Comparison of ENCODE assay signal across 22 cellular contexts in the genomic region with DNA sequence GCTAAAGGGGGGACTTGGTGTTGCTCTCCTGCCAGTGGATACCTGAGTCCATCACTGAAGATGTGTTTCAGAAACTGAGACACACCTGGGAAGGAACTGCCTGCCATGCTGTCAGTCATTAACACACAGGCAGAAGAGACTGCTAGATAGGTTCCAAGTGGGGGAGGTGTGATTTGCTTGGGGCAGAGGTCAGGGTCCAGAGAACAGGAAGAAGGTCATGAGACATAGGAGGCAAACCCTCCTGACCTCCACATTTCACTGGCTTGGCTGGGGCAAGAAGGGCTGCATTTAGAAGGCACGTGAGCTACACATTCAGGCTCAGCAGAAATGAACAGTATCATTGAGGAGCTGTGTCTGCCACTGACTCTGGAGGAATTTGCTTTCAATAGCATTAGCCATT.
DNase-seq lines count a peak whose midpoint lies in the region; ATAC-seq, FAIRE-seq and TF ChIP-seq lines count a peak whose summit lies in the region.
"Had no signal": no experiment of that assay in that cellular context is flagged by ENCODE, and none has a peak within 500 bp of the region (broad histone marks: within the 10 kb centered on the region; RNA-seq: fewer than 3 reads in every experiment).

No MANE protein-coding gene starts in this region.

- no peaks in the 10 kb centered on the region for H3K4me1 Mint-ChIP-seq in astrocyte (ENCODE audit: low read depth, unreplicated experiment)
- H3K4me1 Mint-ChIP-seq in activated T-helper 1 cell treated with anti-CD3 and anti-CD28 coated beads, Interleukin-12 subunit alpha, Interleukin-12 subunit beta, Interleukin-2, Interleukin-4 antibody, amounts not matched to agents 30 ng/mL and 10 ng/mL and 1 ng/mL, durations not matched to agents 14 hours and 24 hours and 36 hours (ENCODE audit: low read depth): no peaks in the 10 kb centered on the region
- H3K4me1 Mint-ChIP-seq in activated T-helper 17 cell treated with anti-CD3 and anti-CD28 coated beads, Interleukin-2, amount 50 U/mL, for 72 hours: no peaks in the 10 kb centered on the region
- H3K4me1 Mint-ChIP-seq: B cell had no signal

- H3K27me3 ChIP-seq in astrocyte (ENCODE audit: insufficient read depth, low read length): peaks cover 17% of the 10 kb centered on the region
- H3K27me3 ChIP-seq in liver (ENCODE audit: control insufficient read depth in 4 of 4, insufficient read depth in 4 of 4, low read length in 3 of 4): no peaks in the 10 kb centered on the region

- H4K20me1 ChIP-seq in astrocyte (ENCODE audit: insufficient read depth, low read length): no peaks in the 10 kb centered on the region

- peak overlapping the region; percentile 20 for H3K27ac Mint-ChIP-seq in astrocyte (ENCODE audit: unreplicated experiment)
- no peak overlapping the region for H3K27ac Mint-ChIP-seq in activated T-helper 1 cell treated with anti-CD3 and anti-CD28 coated beads, Interleukin-12 subunit alpha, Interleukin-12 subunit beta, Interleukin-2, Interleukin-4 antibody, amounts not matched to agents 30 ng/mL and 10 ng/mL and 1 ng/mL, durations not matched to agents 14 hours and 24 hours and 36 hours
- H3K27ac Mint-ChIP-seq in activated T-helper 17 cell treated with anti-CD3 and anti-CD28 coated beads, Interleukin-2, amount 50 U/mL, for 72 hours: no peak overlapping the region
- H3K27ac Mint-ChIP-seq: B cell had no signal

- H3K9me3 Mint-ChIP-seq in astrocyte (ENCODE audit: unreplicated experiment): peaks cover 2% of the 10 kb centered on the region
- no peaks in the 10 kb centered on the region for H3K9me3 Mint-ChIP-seq in activated T-helper 1 cell treated with anti-CD3 and anti-CD28 coated beads, Interleukin-12 subunit alpha, Interleukin-12 subunit beta, Interleukin-2, Interleukin-4 antibody, amounts not matched to agents 30 ng/mL and 10 ng/mL and 1 ng/mL, durations not matched to agents 14 hours and 24 hours and 36 hours
- no peaks in the 10 kb centered on the region for H3K9me3 Mint-ChIP-seq in activated T-helper 17 cell treated with anti-CD3 and anti-CD28 coated beads, Interleukin-2, amount 50 U/mL, for 72 hours

- TF ChIP-seq CTCF in astrocyte (IDR thresholded peaks at IDR 0.05; ENCODE audit: insufficient read depth, low read depth, low read length) (no peak), liver (IDR thresholded peaks at IDR 0.05; ENCODE audit: low read depth, low read length, missing input control) (no peak)

- no peaks in the 10 kb centered on the region for H3K36me3 ChIP-seq in astrocyte (ENCODE audit: insufficient read depth, low read length)
- H3K36me3 ChIP-seq in liver (ENCODE audit: control insufficient read depth in 4 of 4, insufficient read depth in 3 of 4, low read depth in 1 of 4, low read length in 3 of 4): no peaks in the 10 kb centered on the region

- H3K36me3 Mint-ChIP-seq in astrocyte (ENCODE audit: low read depth, unreplicated experiment): no peaks in the 10 kb centered on the region
- no peaks in the 10 kb centered on the region for H3K36me3 Mint-ChIP-seq in activated T-helper 1 cell treated with anti-CD3 and anti-CD28 coated beads, Interleukin-12 subunit alpha, Interleukin-12 subunit beta, Interleukin-2, Interleukin-4 antibody, amounts not matched to agents 30 ng/mL and 10 ng/mL and 1 ng/mL, durations not matched to agents 14 hours and 24 hours and 36 hours (ENCODE audit: low read depth)
- no peaks in the 10 kb centered on the region for H3K36me3 Mint-ChIP-seq in activated T-helper 17 cell treated with anti-CD3 and anti-CD28 coated beads, Interleukin-2, amount 50 U/mL, for 72 hours (ENCODE audit: low read depth)

- no peaks in the 10 kb centered on the region for H3K79me2 ChIP-seq in astrocyte (ENCODE audit: insufficient read depth, low read length)

- H3K9me3 ChIP-seq in astrocyte (ENCODE audit: insufficient read depth, low read depth, low read length): no peaks in the 10 kb centered on the region
- no peaks in the 10 kb centered on the region for H3K9me3 ChIP-seq in liver (ENCODE audit: control insufficient read depth in 4 of 4, low read length in 3 of 4)
- H3K9me3 ChIP-seq: A549 had no signal

- 60% methylated on average over 1 of the region's 1 CpG for WGBS in liver

- H3K27me3 Mint-ChIP-seq in astrocyte (ENCODE audit: low read depth, unreplicated experiment): peaks cover 35% of the 10 kb centered on the region
- H3K27me3 Mint-ChIP-seq in activated T-helper 1 cell treated with anti-CD3 and anti-CD28 coated beads, Interleukin-12 subunit alpha, Interleukin-12 subunit beta, Interleukin-2, Interleukin-4 antibody, amounts not matched to agents 30 ng/mL and 10 ng/mL and 1 ng/mL, durations not matched to agents 14 hours and 24 hours and 36 hours (ENCODE audit: insufficient read depth): peaks cover 2% of the 10 kb centered on the region
- H3K27me3 Mint-ChIP-seq in activated T-helper 17 cell treated with anti-CD3 and anti-CD28 coated beads, Interleukin-2, amount 50 U/mL, for 72 hours: no peaks in the 10 kb centered on the region

- FAIRE-seq in astrocyte (lab: Jason Lieb, UNC): no peak
- FAIRE-seq: A549, GM12891, GM19239 had no signal

- H3K4me3 ChIP-seq in astrocyte (ENCODE audit: insufficient read depth, low read depth, low read length): no peak overlapping the region
- H3K4me3 ChIP-seq in liver (ENCODE audit: low read depth in 1 of 3, low read length in 3 of 3): no peak overlapping the region
- H3K4me3 ChIP-seq: A549, SK-N-MC had no signal

- H3K4me1 ChIP-seq in astrocyte (ENCODE audit: insufficient read depth, low read length): no peaks in the 10 kb centered on the region
- H3K4me1 ChIP-seq in liver (ENCODE audit: control insufficient read depth in 4 of 4, insufficient read depth in 4 of 4, low read length in 3 of 4): peaks cover 0 to 13% (median 6%) of the 10 kb centered on the region in 4 donors
- H3K4me1 ChIP-seq: A549 had no signal

- no peak overlapping the region for H2AFZ ChIP-seq in astrocyte (ENCODE audit: low read depth, low read length)

- intact Hi-C loops in activated T-helper 1 cell treated with anti-CD3 and anti-CD28 coated beads, Interleukin-12 subunit alpha, Interleukin-12 subunit beta, Interleukin-2, Interleukin-4 antibody, amounts not matched to agents 30 ng/mL and 10 ng/mL and 1 ng/mL, durations not matched to agents 14 hours and 24 hours and 36 hours (cut with micrococcal nuclease): no loop called here

- no peak overlapping the region for H3K27ac ChIP-seq in astrocyte (ENCODE audit: low read depth, low read length)
- no peak overlapping the region for H3K27ac ChIP-seq in liver (ENCODE audit: low read depth in 1 of 2, low read length in 2 of 2)
- H3K27ac ChIP-seq: A549, SK-N-MC had no signal

- H3K9ac ChIP-seq in astrocyte (ENCODE audit: low read length) (no peak overlapping the region), liver (ENCODE audit: low read depth in 1 of 2, low read length in 2 of 2) (no peak overlapping the region)

- H3K4me2 ChIP-seq in astrocyte (ENCODE audit: low read length): no peak overlapping the region
- H3K4me2 ChIP-seq: A549 had no signal

- TF ChIP-seq RAD21 in liver (IDR thresholded peaks at IDR 0.05): no peak

- peak; percentile 53 for ATAC-seq in GM18861 (IDR thresholded peaks at IDR 0.05; ENCODE audit: unreplicated experiment)
- ATAC-seq in activated T-helper 17 cell treated with anti-CD3 and anti-CD28 coated beads, Interleukin-2, amount 50 U/mL, for 72 hours (replicated peaks): no peak
- ATAC-seq: A549 had no signal

- DNase-seq in astrocyte (ENCODE audit: low read depth): no peak
- no peak for DNase-seq in effector CD8-positive, alpha-beta T cell (lab: John Stamatoyannopoulos, UW)
- DNase-seq in activated T-helper 1 cell treated with anti-CD3 and anti-CD28 coated beads, Interleukin-12 subunit alpha, Interleukin-12 subunit beta, Interleukin-2, Interleukin-4 antibody, amounts not matched to agents 30 ng/mL and 10 ng/mL and 1 ng/mL, durations not matched to agents 14 hours and 24 hours and 36 hours (ENCODE audit: low spot score): no peak
- no peak for DNase-seq in NCI-H226
- DNase-seq: DMS79, KBM-7, NCI-H1105, NCI-H146, NCI-H2029 treated with DMSO at 0.1 percent for 48 hours, NCI-H345, NCI-H524, NCI-H774, Right ventricle myocardium superior, SW 1271 had no signal

- H3K4me3 Mint-ChIP-seq in astrocyte (ENCODE audit: unreplicated experiment): no peak overlapping the region
- H3K4me3 Mint-ChIP-seq in activated T-helper 1 cell treated with anti-CD3 and anti-CD28 coated beads, Interleukin-12 subunit alpha, Interleukin-12 subunit beta, Interleukin-2, Interleukin-4 antibody, amounts not matched to agents 30 ng/mL and 10 ng/mL and 1 ng/mL, durations not matched to agents 14 hours and 24 hours and 36 hours: no peak overlapping the region
- no peak overlapping the region for H3K4me3 Mint-ChIP-seq in activated T-helper 17 cell treated with anti-CD3 and anti-CD28 coated beads, Interleukin-2, amount 50 U/mL, for 72 hours
- H3K4me3 Mint-ChIP-seq: B cell had no signal

TF ChIP-seq in liver, 16 proteins besides CTCF, POLR2A, EP300 and RAD21:
- TF ChIP-seq HNF4G (IDR thresholded peaks at IDR 0.05) (peak; percentile 44), RXRA (IDR thresholded peaks at IDR 0.05) (peak; percentile 24 to 48), HNF4A (conservative IDR thresholded peaks at IDR 0.05) (peak; percentile 52 to 67)
- TF ChIP-seq, protein P1, sequence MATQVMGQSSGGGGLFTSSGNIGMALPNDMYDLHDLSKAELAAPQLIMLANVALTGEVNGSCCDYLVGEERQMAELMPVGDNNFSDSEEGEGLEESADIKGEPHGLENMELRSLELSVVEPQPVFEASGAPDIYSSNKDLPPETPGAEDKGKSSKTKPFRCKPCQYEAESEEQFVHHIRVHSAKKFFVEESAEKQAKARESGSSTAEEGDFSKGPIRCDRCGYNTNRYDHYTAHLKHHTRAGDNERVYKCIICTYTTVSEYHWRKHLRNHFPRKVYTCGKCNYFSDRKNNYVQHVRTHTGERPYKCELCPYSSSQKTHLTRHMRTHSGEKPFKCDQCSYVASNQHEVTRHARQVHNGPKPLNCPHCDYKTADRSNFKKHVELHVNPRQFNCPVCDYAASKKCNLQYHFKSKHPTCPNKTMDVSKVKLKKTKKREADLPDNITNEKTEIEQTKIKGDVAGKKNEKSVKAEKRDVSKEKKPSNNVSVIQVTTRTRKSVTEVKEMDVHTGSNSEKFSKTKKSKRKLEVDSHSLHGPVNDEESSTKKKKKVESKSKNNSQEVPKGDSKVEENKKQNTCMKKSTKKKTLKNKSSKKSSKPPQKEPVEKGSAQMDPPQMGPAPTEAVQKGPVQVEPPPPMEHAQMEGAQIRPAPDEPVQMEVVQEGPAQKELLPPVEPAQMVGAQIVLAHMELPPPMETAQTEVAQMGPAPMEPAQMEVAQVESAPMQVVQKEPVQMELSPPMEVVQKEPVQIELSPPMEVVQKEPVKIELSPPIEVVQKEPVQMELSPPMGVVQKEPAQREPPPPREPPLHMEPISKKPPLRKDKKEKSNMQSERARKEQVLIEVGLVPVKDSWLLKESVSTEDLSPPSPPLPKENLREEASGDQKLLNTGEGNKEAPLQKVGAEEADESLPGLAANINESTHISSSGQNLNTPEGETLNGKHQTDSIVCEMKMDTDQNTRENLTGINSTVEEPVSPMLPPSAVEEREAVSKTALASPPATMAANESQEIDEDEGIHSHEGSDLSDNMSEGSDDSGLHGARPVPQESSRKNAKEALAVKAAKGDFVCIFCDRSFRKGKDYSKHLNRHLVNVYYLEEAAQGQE (IDR thresholded peaks at IDR 0.05): no peak
